In the genomic region with DNA sequence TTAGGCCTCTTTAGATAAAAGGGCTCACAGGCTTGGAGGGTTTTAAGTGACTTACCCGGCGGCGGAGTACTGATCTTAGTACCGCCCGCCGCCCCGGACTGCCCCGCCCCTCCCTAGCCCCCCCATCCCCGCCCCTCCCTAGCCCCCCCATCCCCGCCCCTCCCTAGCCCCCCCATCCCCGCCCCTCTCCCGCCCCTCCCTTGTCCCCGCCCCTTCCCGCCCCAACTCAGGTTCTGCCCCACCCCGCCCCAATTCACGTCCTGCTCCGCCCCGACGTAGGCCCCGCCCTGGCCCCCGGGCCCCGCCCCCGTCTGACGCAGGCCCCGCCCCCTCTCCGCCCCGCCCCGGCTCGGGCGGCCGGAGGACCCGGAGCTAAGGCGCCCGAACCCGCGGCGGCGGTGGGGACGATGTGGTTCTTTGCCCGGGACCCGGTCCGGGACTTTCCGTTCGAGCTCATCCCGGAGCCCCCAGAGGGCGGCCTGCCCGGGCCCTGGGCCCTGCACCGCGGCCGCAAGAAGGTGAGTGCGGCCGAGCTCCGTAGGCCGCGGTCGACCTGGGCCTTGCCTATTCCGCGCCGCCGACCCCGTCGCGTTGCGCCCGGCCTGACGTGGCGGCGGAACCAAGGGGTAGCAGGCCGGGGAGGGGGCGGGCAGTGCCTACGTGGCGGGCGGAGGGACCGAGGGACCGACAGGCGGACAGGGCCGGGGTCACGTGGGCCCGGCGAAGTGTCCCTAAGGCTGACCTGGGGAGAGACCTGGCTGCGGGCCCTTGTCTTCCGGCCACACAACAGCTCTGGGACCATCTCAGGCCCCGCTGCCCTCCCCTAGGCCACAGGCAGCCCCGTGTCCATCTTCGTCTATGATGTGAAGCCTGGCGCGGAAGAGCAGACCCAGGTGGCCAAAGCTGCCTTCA, we compare ENCODE assay signal across 1 cellular context.
TF ChIP-seq lines count a peak whose summit lies in the region.

A gene (plus strand): TSS at position 337 of the 912 bp plus-strand sequence. CDS start 71 bp downstream, at position 408.

TF ChIP-seq in GM12878, 131 proteins besides CTCF, POLR2A, EP300 and RAD21 (continued from another document):
- TF ChIP-seq, protein P1, sequence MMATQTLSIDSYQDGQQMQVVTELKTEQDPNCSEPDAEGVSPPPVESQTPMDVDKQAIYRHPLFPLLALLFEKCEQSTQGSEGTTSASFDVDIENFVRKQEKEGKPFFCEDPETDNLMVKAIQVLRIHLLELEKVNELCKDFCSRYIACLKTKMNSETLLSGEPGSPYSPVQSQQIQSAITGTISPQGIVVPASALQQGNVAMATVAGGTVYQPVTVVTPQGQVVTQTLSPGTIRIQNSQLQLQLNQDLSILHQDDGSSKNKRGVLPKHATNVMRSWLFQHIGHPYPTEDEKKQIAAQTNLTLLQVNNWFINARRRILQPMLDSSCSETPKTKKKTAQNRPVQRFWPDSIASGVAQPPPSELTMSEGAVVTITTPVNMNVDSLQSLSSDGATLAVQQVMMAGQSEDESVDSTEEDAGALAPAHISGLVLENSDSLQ (IDR thresholded peaks at IDR 0.05): no peak
- TF ChIP-seq EGR1 (IDR thresholded peaks at IDR 0.05; ENCODE audit: borderline replicate concordance in 1 of 2, low read depth in 2 of 2, low read length in 2 of 2): 0 out of 3 replicates have a peak, but pooled peaks of 1 of the 2 experiments have one; percentile 1
- no peak for TF ChIP-seq SRF (IDR thresholded peaks at IDR 0.05; ENCODE audit: low read depth in 2 of 2, low read length in 2 of 2)
- no peak for TF ChIP-seq FOXK2 (IDR thresholded peaks at IDR 0.05)
- TF ChIP-seq POLR2AphosphoS5 (IDR thresholded peaks at IDR 0.05; ENCODE audit: low read length): no peak
- TF ChIP-seq, protein P2, sequence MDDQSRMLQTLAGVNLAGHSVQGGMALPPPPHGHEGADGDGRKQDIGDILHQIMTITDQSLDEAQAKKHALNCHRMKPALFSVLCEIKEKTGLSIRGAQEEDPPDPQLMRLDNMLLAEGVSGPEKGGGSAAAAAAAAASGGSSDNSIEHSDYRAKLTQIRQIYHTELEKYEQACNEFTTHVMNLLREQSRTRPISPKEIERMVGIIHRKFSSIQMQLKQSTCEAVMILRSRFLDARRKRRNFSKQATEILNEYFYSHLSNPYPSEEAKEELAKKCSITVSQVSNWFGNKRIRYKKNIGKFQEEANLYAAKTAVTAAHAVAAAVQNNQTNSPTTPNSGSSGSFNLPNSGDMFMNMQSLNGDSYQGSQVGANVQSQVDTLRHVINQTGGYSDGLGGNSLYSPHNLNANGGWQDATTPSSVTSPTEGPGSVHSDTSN (IDR thresholded peaks at IDR 0.05; ENCODE audit: insufficient replicate concordance, low read depth, low read length): no peak
- peak; percentile 69 for TF ChIP-seq SIN3A (IDR thresholded peaks at IDR 0.05; ENCODE audit: low read depth, low read length)
- TF ChIP-seq MYC (IDR thresholded peaks at IDR 0.05; ENCODE audit: insufficient read depth, insufficient read length, insufficient replicate concordance, low read length, severe bottlenecking): no peak
